Comparison of ENCODE assay signal across 8 cellular contexts in genomic region chr3:98521897-98522537, GRCh38. TPM values are rescaled to one million over a fixed set of nuclear protein-coding genes. Genes with fewer than 3 reads are reported as not detected.
DNase-seq lines count a peak whose midpoint lies in the region; ATAC-seq, FAIRE-seq and TF ChIP-seq lines count a peak whose summit lies in the region.

No MANE protein-coding gene starts in this region.

- ATAC-seq in A549, result peak; percentile 77 to 78
- peak; percentile 29 for ATAC-seq in GM18519 (IDR thresholded peaks at IDR 0.05; ENCODE audit: low FRiP score, unreplicated experiment)
- peak; percentile 21 for ATAC-seq in HG03060 (IDR thresholded peaks at IDR 0.05; ENCODE audit: low read depth, unreplicated experiment)

- H3K4me1 ChIP-seq in A549 (peaks cover 8% of the 10 kb centered on the region; the same call in 2 of the 3 replicates), mucosa of stomach (ENCODE audit: control insufficient read depth, insufficient read depth, low read length) (no peaks in the 10 kb centered on the region)

- DNase-seq in A549 (ENCODE audit: low read depth in 1 of 2, low spot score in 1 of 2) (peak; percentile 25 to 59), NCI-H460 (ENCODE audit: extremely low read depth, low read depth) (peak; percentile 28), epithelial cell of prostate (ENCODE audit: low read depth, low spot score) (peak; percentile 55)
- DNase-seq in activated CD8-positive, alpha-beta memory T cell treated with anti-CD3 and anti-CD28 coated beads, Interleukin-2, amount 50 U/mL, for 48 hours, result peak; percentile 73
- peak; percentile 62 for DNase-seq in stimulated activated naive CD4-positive, alpha-beta T cell treated with Interleukin-2 at 50 U/mL for 16 hours (lab: John Stamatoyannopoulos, UW)

- H3K27ac ChIP-seq in A549 (peak overlapping the region; percentile 95 to 97), epithelial cell of prostate (peak overlapping the region; percentile 97)

- peak overlapping the region; percentile 83 for H3K9ac ChIP-seq in mucosa of stomach (ENCODE audit: low read length)

- H3K27me3 ChIP-seq in mucosa of stomach (ENCODE audit: control insufficient read depth, insufficient read depth, low read length), result no peaks in the 10 kb centered on the region

- no peak for TF ChIP-seq EP300 in A549 (IDR thresholded peaks at IDR 0.05)

- POLR2A ChIA-PET in A549 (lab: Yijun Ruan, JAX), result interaction anchor here (1.0 to 1.4 kb wide), 3 partner anchors 37 to 758 kb away, joined by 3 to 10 read pairs (median 4); partner anchors contain the start of genes ARL6 and CPOX

- WGBS in A549 (ENCODE audit: missing lambda C conversion rate), result 2% methylated on average over 16 of the region's 16 CpGs

- no peaks in the 10 kb centered on the region for H3K9me3 ChIP-seq in A549
- H3K9me3 ChIP-seq in mucosa of stomach (ENCODE audit: control insufficient read depth, low read length), result no peaks in the 10 kb centered on the region

- no peak for TF ChIP-seq POLR2A in A549 (IDR thresholded peaks at IDR 0.05; ENCODE audit: low read length)

- CTCF ChIA-PET in A549 (lab: Yijun Ruan, JAX), result interaction anchor here (0.9 to 1.2 kb wide), 3 partner anchors 15 to 73 kb away, joined by 3 read pairs; no protein-coding TSS in a partner anchor

- H3K36me3 ChIP-seq in mucosa of stomach (ENCODE audit: control insufficient read depth, insufficient read depth, low read length), result no peaks in the 10 kb centered on the region

- H3K4me2 ChIP-seq in A549, result peak overlapping the region; percentile 66

- H3K4me3 ChIP-seq in A549, result peak overlapping the region; percentile 92
- H3K4me3 ChIP-seq in mucosa of stomach (ENCODE audit: low read length), result peak overlapping the region; percentile 37

- no peak for TF ChIP-seq CTCF in A549 (IDR thresholded peaks at IDR 0.05)

- FAIRE-seq in A549 (lab: Jason Lieb, UNC), result no peak

- TF ChIP-seq RAD21 in A549 (conservative IDR thresholded peaks at IDR 0.05 in 1 of 2, IDR thresholded peaks at IDR 0.05 in 1 of 2), result no peak

TF ChIP-seq in A549, 52 proteins besides CTCF, POLR2A, EP300 and RAD21:
- peak; percentile 39 for TF ChIP-seq MAFK (IDR thresholded peaks at IDR 0.05; ENCODE audit: partially characterized antibody)
- TF ChIP-seq REST (IDR thresholded peaks at IDR 0.05), result peak; percentile 32; the same call in 1 of the 2 replicates
- TF ChIP-seq PHF8 (IDR thresholded peaks at IDR 0.05; ENCODE audit: borderline replicate concordance, low read depth), result no peak
- TF ChIP-seq, protein P1, sequence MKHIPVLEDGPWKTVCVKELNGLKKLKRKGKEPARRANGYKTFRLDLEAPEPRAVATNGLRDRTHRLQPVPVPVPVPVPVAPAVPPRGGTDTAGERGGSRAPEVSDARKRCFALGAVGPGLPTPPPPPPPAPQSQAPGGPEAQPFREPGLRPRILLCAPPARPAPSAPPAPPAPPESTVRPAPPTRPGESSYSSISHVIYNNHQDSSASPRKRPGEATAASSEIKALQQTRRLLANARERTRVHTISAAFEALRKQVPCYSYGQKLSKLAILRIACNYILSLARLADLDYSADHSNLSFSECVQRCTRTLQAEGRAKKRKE (CRISPR knock-in tag; IDR thresholded peaks at IDR 0.05; ENCODE audit: low read depth), result no peak
- no peak for TF ChIP-seq HDAC2 (IDR thresholded peaks at IDR 0.05)
TF ChIP-seq in A549: peak in this region for 2.

RNA-seq across cellular contexts. Expression of gene CLDND1, which starts 0.7 kb away (rescaled TPM):
- polyA plus RNA-seq in A549 (2011; rRNA removed) (150 TPM in 2 replicates), A549 (2017; fragmentation: RNase III; extraction: RNeasy Plus Mini Kit Qiagen cat#74134 plus additional on column Dnase treatment) (45.2 to 50.5 TPM (median 49.0 TPM) in 3 replicates)
- 52.7 and 60.5 TPM in 2 replicates for polyA plus RNA-seq in A549 (2012; cell fraction: cytosol; rRNA removed)
- 34.2 and 70.8 TPM in 2 replicates for polyA plus RNA-seq in A549 (2012; cell fraction: nucleus; rRNA removed)
- 91.7 and 96.3 TPM in 2 replicates for polyA minus RNA-seq in A549 (2011; rRNA and poly(A)+ RNA removed)
- total RNA-seq in NCI-H460 (2014; rRNA removed; shearing (Covaris generic)), result 80.0 and 104 TPM in 2 replicates
- polyA plus RNA-seq in NCI-H460 (2014; cell fraction: nucleus; rRNA removed), result 82.1 and 85.8 TPM in 2 replicates

RNA-seq across cellular contexts. Expression of gene GPR15, which starts 9.8 kb away (rescaled TPM):
- not detected in 2 replicates for polyA plus RNA-seq in A549 (2011; rRNA removed)
- polyA plus RNA-seq in A549 (2012; cell fraction: cytosol; rRNA removed), result not detected in 2 replicates
- not detected in 2 replicates for polyA plus RNA-seq in A549 (2012; cell fraction: nucleus; rRNA removed)
- not detected in 3 replicates for polyA plus RNA-seq in A549 (2017; fragmentation: RNase III; extraction: RNeasy Plus Mini Kit Qiagen cat#74134 plus additional on column Dnase treatment)
- polyA minus RNA-seq in A549 (2011; rRNA and poly(A)+ RNA removed), result not detected in 2 replicates
- total RNA-seq in NCI-H460 (2014; rRNA removed; shearing (Covaris generic)), result not detected in 2 replicates
- not detected in 2 replicates for polyA plus RNA-seq in NCI-H460 (2014; cell fraction: nucleus; rRNA removed)

RNA-seq across cellular contexts. Expression of gene OR5K2, which starts 24.5 kb away (rescaled TPM):
- polyA plus RNA-seq in A549 (2011; rRNA removed), result not detected in 2 replicates
- polyA plus RNA-seq in A549 (2012; cell fraction: cytosol; rRNA removed), result not detected in 2 replicates
- not detected in 2 replicates for polyA plus RNA-seq in A549 (2012; cell fraction: nucleus; rRNA removed)
- not detected in 3 replicates for polyA plus RNA-seq in A549 (2017; fragmentation: RNase III; extraction: RNeasy Plus Mini Kit Qiagen cat#74134 plus additional on column Dnase treatment)
- not detected in 2 replicates for polyA minus RNA-seq in A549 (2011; rRNA and poly(A)+ RNA removed)
- total RNA-seq in NCI-H460 (2014; rRNA removed; shearing (Covaris generic)), result not detected in 2 replicates
- polyA plus RNA-seq in NCI-H460 (2014; cell fraction: nucleus; rRNA removed), result not detected in 2 replicates

RNA-seq across cellular contexts. Expression of gene OR5K1, which starts 59.0 kb away (rescaled TPM):
- polyA plus RNA-seq in A549 (2011; rRNA removed) (not detected in 2 replicates), A549 (2017; fragmentation: RNase III; extraction: RNeasy Plus Mini Kit Qiagen cat#74134 plus additional on column Dnase treatment) (not detected in 3 replicates)
- not detected in 2 replicates for polyA plus RNA-seq in A549 (2012; cell fraction: cytosol; rRNA removed)
- not detected in 2 replicates for polyA plus RNA-seq in A549 (2012; cell fraction: nucleus; rRNA removed)
- polyA minus RNA-seq in A549 (2011; rRNA and poly(A)+ RNA removed), result not detected in 2 replicates
- total RNA-seq in NCI-H460 (2014; rRNA removed; shearing (Covaris generic)), result not detected in 2 replicates
- not detected in 2 replicates for polyA plus RNA-seq in NCI-H460 (2014; cell fraction: nucleus; rRNA removed)

Comparison
In these comparisons a context has a peak if more than half of its experiments do, and no peak if none do; other contexts are left out.
1. Peak in every context shown above with its lines: DNase-seq, ATAC-seq, H3K4me3 ChIP-seq and H3K27ac ChIP-seq.
2. ATAC-seq: peak in every context shown above with its lines; median percentile 78 in A549; 29 in GM18519; 21 in HG03060.